Comparison of ENCODE assay signal across 8 cellular contexts in the genomic region with DNA sequence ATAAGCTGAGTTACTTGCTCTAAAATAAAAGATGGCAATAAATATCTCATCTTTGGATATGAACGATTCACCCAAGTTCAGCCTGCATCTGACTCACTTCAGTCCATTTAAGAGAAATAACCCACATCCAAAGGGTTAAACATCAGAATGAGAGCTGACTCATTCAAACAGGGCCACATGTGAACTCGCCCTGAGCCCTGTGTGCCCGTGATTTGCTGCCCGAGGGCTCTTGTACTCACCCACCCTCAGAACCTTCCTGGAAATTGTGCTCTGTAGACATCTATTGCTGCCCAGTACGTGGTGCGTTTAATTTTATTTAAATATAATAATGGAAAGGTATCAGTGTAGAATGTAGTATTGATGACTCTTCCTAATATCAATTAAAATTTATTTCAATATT.
A peak's percentile ranks its signal among the peaks of the same experiment; 100 is the strongest.
DNase-seq lines count a peak whose midpoint lies in the region; ATAC-seq and TF ChIP-seq lines count a peak whose summit lies in the region.

No MANE protein-coding gene starts in this region.

- intact Hi-C loops in spleen (cut with DNase I; ENCODE audit: low total_unique reads), result no loop called here

- peak overlapping the region in 1 of 4 donors; percentile 63 for H3K4me3 Mint-ChIP-seq in CD4-positive, CD25-positive, alpha-beta regulatory T cell

- no peak overlapping the region for H3K9ac ChIP-seq in muscle layer of colon (ENCODE audit: low read length)

- TF ChIP-seq POLR2A in spleen (IDR thresholded peaks at IDR 0.05), result no peak

- in situ Hi-C loops in astrocyte of the cerebellum (cut with HindIII; ENCODE audit: low sequenced_read_pairs), result no loop called here

- H3K9me3 Mint-ChIP-seq in CD4-positive, CD25-positive, alpha-beta regulatory T cell, result no peaks in the 10 kb centered on the region

- H3K36me3 Mint-ChIP-seq in CD4-positive, CD25-positive, alpha-beta regulatory T cell, result peaks cover 8% of the 10 kb centered on the region

- H3K27ac Mint-ChIP-seq in CD4-positive, CD25-positive, alpha-beta regulatory T cell, result peak overlapping the region; percentile 83 to 90 (median 85)

- H3K27ac ChIP-seq in CD4-positive, CD25-positive, alpha-beta regulatory T cell (ENCODE audit: insufficient read depth, low read length, poor library complexity, severe bottlenecking), result peak overlapping the region; percentile 28
- H3K27ac ChIP-seq in muscle layer of colon (ENCODE audit: low read depth, low read length) (peak overlapping the region; percentile 42), spleen (peak overlapping the region in 3 of 8 donors; percentile 53 to 72 (median 65))

- H3K27me3 ChIP-seq in CD4-positive, CD25-positive, alpha-beta regulatory T cell (ENCODE audit: control insufficient read depth, insufficient read depth, low read length), result no peaks in the 10 kb centered on the region
- H3K27me3 ChIP-seq in muscle layer of colon (ENCODE audit: control insufficient read depth in 1 of 2, insufficient read depth in 2 of 2, low read length in 2 of 2) (no peaks in the 10 kb centered on the region), spleen (replicated peaks in 1 of 7) (no peaks in the 10 kb centered on the region)

- 45 to 60% (median 47%) methylated on average over 6 of the region's 6 CpGs for WGBS in spleen, 5 donors

- H3K36me3 ChIP-seq in CD4-positive, CD25-positive, alpha-beta regulatory T cell (ENCODE audit: control insufficient read depth, insufficient read depth, low read length), result peaks cover 21% of the 10 kb centered on the region
- H3K36me3 ChIP-seq in muscle layer of colon (ENCODE audit: insufficient read depth, low read length) (peaks cover 17% of the 10 kb centered on the region), spleen (peaks cover 0 to 36% (median 8%) of the 10 kb centered on the region in 6 donors)

- H3K4me1 Mint-ChIP-seq in CD4-positive, CD25-positive, alpha-beta regulatory T cell, result peaks cover 37 to 64% (median 51%) of the 10 kb centered on the region in 4 donors

- DNase-seq in CD4-positive, CD25-positive, alpha-beta regulatory T cell, result peak in 1 of 3 donors; percentile 49
- DNase-seq in NCI-H460 (ENCODE audit: extremely low read depth, low read depth) (peak; percentile 65), astrocyte of the cerebellum (ENCODE audit: low read depth) (peak; percentile 26), NCI-H526 treated with DMSO at 0.1 percent for 48 hours (lab: John Stamatoyannopoulos, UW) (no peak), spleen (no peak), occipital lobe (lab: John Stamatoyannopoulos, UW) (no peak), SK-N-DZ (ENCODE audit: low spot score) (no peak)

- peak; percentile 67 to 73 for ATAC-seq in CD4-positive, CD25-positive, alpha-beta regulatory T cell (ENCODE audit: low read depth in 2 of 2)

- no peak for TF ChIP-seq CTCF in astrocyte of the cerebellum (IDR thresholded peaks at IDR 0.05; ENCODE audit: low read depth, low read length, missing control alignments)
- no peak for TF ChIP-seq CTCF in spleen (IDR thresholded peaks at IDR 0.05 in 8 of 11, conservative IDR thresholded peaks at IDR 0.05 in 3 of 11)

- H3K4me1 ChIP-seq in CD4-positive, CD25-positive, alpha-beta regulatory T cell (ENCODE audit: control insufficient read depth, insufficient read depth, low read length, poor library complexity, severe bottlenecking), result peaks cover 36% of the 10 kb centered on the region
- H3K4me1 ChIP-seq in muscle layer of colon (ENCODE audit: insufficient read depth, low read length) (peaks cover 64% of the 10 kb centered on the region), spleen (peaks cover 39 to 100% (median 80%) of the 10 kb centered on the region in 6 donors)

- H3K4me3 ChIP-seq in CD4-positive, CD25-positive, alpha-beta regulatory T cell (ENCODE audit: low read depth, low read length), result peak overlapping the region; percentile 18
- H3K4me3 ChIP-seq in astrocyte of the cerebellum (ENCODE audit: low read depth, low read length), result no peak overlapping the region
- H3K4me3 ChIP-seq in muscle layer of colon (ENCODE audit: low read depth in 1 of 2, low read length in 2 of 2), result no peak overlapping the region
- H3K4me3 ChIP-seq in spleen, result no peak overlapping the region

- H3K9me3 ChIP-seq in CD4-positive, CD25-positive, alpha-beta regulatory T cell (ENCODE audit: control insufficient read depth in 2 of 2, low read length in 2 of 2), result no peaks in the 10 kb centered on the region
- H3K9me3 ChIP-seq in muscle layer of colon (ENCODE audit: low read length), result no peaks in the 10 kb centered on the region
- no peaks in the 10 kb centered on the region for H3K9me3 ChIP-seq in spleen

- no peaks in the 10 kb centered on the region for H3K27me3 Mint-ChIP-seq in CD4-positive, CD25-positive, alpha-beta regulatory T cell

Comparison
In these comparisons a context has a peak if more than half of its experiments do, and no peak if none do; other contexts are left out.
1. DNase-seq: peak in NCI-H460 (single experiment) and astrocyte of the cerebellum (single experiment); none in NCI-H526 treated with DMSO at 0.1 percent for 48 hours (single experiment), spleen (single experiment), occipital lobe (single experiment) and SK-N-DZ (single experiment).